10 cellular contexts compared by ENCODE assay signal in genomic region chr6:107214655-107215054, GRCh38.
"Had no signal": no experiment of that assay in that cellular context is flagged by ENCODE, and none has a peak within 500 bp of the region (broad histone marks: within the 10 kb centered on the region; RNA-seq: fewer than 3 reads in every experiment).

No MANE protein-coding gene starts in this region.

- H3K9me3 Mint-ChIP-seq: IgD-negative memory B cell had no signal

- H3K27ac ChIP-seq: GM23248, HL-60, KMS-11 had no signal

- H3K4me3 Mint-ChIP-seq: IgD-negative memory B cell had no signal

- H3K27ac Mint-ChIP-seq: IgD-negative memory B cell had no signal

- H3K9me3 ChIP-seq: HAP-1 had no signal

- H3K4me3 ChIP-seq: GM23248, HAP-1 had no signal

- ATAC-seq: HCT116 had no signal

- DNase-seq: GM23248, GOT3, H7, Karpas-422, KBM-7 had no signal

- H3K27me3 Mint-ChIP-seq: IgD-negative memory B cell had no signal

- H3K36me3 ChIP-seq: HAP-1 had no signal
